10 cellular contexts compared by ENCODE assay signal in genomic region chr1:117584181-117584580, GRCh38. TPM values are rescaled to one million over a fixed set of nuclear protein-coding genes. Genes with fewer than 3 reads are reported as not detected.
"Had no signal": no experiment of that assay in that cellular context is flagged by ENCODE, and none has a peak within 500 bp of the region (broad histone marks: within the 10 kb centered on the region; RNA-seq: fewer than 3 reads in every experiment).

No MANE protein-coding gene starts in this region.

- H3K4me2 ChIP-seq: KMS-11 had no signal

- H3K4me1 ChIP-seq: HAP-1 had no signal

- H3K9ac ChIP-seq: GM23248, KMS-11 had no signal

- H3K27ac ChIP-seq: GM23248, HL-60, KMS-11 had no signal

- H2AFZ ChIP-seq: GM23248 had no signal

- H3K36me3 ChIP-seq: HAP-1 had no signal

- ATAC-seq: HCT116 had no signal

- DNase-seq: GM23248, GOT3, H7, HFFc6, IMR-90, KBM-7 had no signal

- H3K9me3 ChIP-seq: HAP-1 had no signal

- H3K4me3 ChIP-seq: GM23248, HAP-1 had no signal

RNA-seq across cellular contexts. Expression of gene TENT5C, which starts 21.7 kb away (rescaled TPM):
- total RNA-seq: GM23248 had no signal
